ENCODE assay signal across 1 cellular context in genomic region chr22:50699754-50700386, GRCh38.
TF ChIP-seq lines count a peak whose summit lies in the region.

No MANE protein-coding gene starts in this region.

TF ChIP-seq in GM12878, 131 proteins besides CTCF, POLR2A, EP300 and RAD21 (continued from another document):
- no peak for TF ChIP-seq RB1 (IDR thresholded peaks at IDR 0.05; ENCODE audit: borderline replicate concordance)
- TF ChIP-seq CUX1 (IDR thresholded peaks at IDR 0.05; ENCODE audit: insufficient replicate concordance, low read depth, low read length), result no peak
- TF ChIP-seq NKRF (conservative IDR thresholded peaks at IDR 0.05), result no peak
- TF ChIP-seq KLF5 (IDR thresholded peaks at IDR 0.05; ENCODE audit: partially characterized antibody), result no peak
- no peak for TF ChIP-seq POLR2AphosphoS2 (IDR thresholded peaks at IDR 0.05; ENCODE audit: low read depth, low read length)
- no peak for TF ChIP-seq NR2C1 (IDR thresholded peaks at IDR 0.05)
- no peak for TF ChIP-seq LARP7 (IDR thresholded peaks at IDR 0.05)
- no peak for TF ChIP-seq ZNF207 (IDR thresholded peaks at IDR 0.05; ENCODE audit: borderline replicate concordance)
- TF ChIP-seq ZNF384 (IDR thresholded peaks at IDR 0.05; ENCODE audit: borderline replicate concordance, low read depth, low read length), result no peak
- TF ChIP-seq, protein P1, sequence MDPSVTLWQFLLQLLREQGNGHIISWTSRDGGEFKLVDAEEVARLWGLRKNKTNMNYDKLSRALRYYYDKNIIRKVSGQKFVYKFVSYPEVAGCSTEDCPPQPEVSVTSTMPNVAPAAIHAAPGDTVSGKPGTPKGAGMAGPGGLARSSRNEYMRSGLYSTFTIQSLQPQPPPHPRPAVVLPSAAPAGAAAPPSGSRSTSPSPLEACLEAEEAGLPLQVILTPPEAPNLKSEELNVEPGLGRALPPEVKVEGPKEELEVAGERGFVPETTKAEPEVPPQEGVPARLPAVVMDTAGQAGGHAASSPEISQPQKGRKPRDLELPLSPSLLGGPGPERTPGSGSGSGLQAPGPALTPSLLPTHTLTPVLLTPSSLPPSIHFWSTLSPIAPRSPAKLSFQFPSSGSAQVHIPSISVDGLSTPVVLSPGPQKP (IDR thresholded peaks at IDR 0.05; ENCODE audit: low read depth, low read length), result no peak
